ENCODE assay signal across 13 cellular contexts in the genomic region with DNA sequence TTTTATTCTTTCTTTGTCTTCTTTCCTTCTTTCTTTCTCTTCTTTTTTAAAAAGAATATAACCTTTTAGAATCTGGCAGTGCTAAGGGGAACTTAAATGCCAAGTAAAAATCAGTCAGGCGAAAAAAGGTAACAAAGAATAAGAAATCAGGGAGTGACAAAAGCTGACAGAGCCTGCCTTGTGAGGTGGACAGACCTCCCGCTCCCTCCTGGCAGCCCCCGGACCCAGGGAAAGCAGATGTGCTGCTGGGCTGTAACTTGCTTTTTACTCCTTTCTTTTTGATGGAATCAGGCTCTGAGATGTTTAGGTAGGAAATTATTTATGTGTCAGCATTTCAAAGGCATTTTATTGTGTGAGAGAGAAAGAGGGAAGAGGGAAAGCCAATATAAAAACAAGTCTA.
DNase-seq lines count a peak whose midpoint lies in the region; ATAC-seq and TF ChIP-seq lines count a peak whose summit lies in the region.
"Had no signal": no experiment of that assay in that cellular context is flagged by ENCODE, and none has a peak within 500 bp of the region (broad histone marks: within the 10 kb centered on the region; RNA-seq: fewer than 3 reads in every experiment).

No MANE protein-coding gene starts in this region.

- H3K79me1 ChIP-seq in mesenchymal stem cell (replicated peaks; ENCODE audit: low read length, poor library complexity, severe bottlenecking), result peaks cover 1% of the 10 kb centered on the region

- no peak for TF ChIP-seq POLR2A in uterus (IDR thresholded peaks at IDR 0.05)

- peaks cover 15 to 88% of the 10 kb centered on the region in 2 experiments for H3K36me3 ChIP-seq in mesenchymal stem cell (ENCODE audit: control insufficient read depth in 1 of 2, insufficient read depth in 2 of 2, low read depth in 1 of 2, low read length in 2 of 2)
- H3K36me3 ChIP-seq in uterus, result no peaks in the 10 kb centered on the region
- H3K36me3 ChIP-seq: HAP-1 had no signal

- no peak overlapping the region for H2BK12ac ChIP-seq in mesenchymal stem cell (ENCODE audit: low read length in 2 of 2)

- H3K4ac ChIP-seq in mesenchymal stem cell (ENCODE audit: low read depth in 1 of 2, low read length in 2 of 2), result no peak overlapping the region

- TF ChIP-seq CTCF in brain (conservative IDR thresholded peaks at IDR 0.05) (no peak), uterus (IDR thresholded peaks at IDR 0.05) (no peak)

- peak overlapping the region; percentile 80 for H2BK15ac ChIP-seq in mesenchymal stem cell (ENCODE audit: low read depth, poor library complexity, severe bottlenecking)

- H2BK5ac ChIP-seq in mesenchymal stem cell (ENCODE audit: low read depth, low read length, poor library complexity, severe bottlenecking), result no peak overlapping the region

- no peak overlapping the region for H3K14ac ChIP-seq in mesenchymal stem cell (ENCODE audit: low read length in 2 of 2)

- H3K36me3 Mint-ChIP-seq in activated naive CD4-positive, alpha-beta T cell treated with anti-CD3 and anti-CD28 coated beads, Interleukin-2, amount 10 ng/mL, durations not matched to agents 7 days and 5 days, result peaks cover 48% of the 10 kb centered on the region
- H3K36me3 Mint-ChIP-seq in activated naive CD4-positive, alpha-beta T cell treated with anti-CD3 and anti-CD28 coated beads, Interleukin-2, amount 50 U/mL, for 72 hours, result peaks cover 17 to 28% of the 10 kb centered on the region in 2 donors
- H3K36me3 Mint-ChIP-seq in brain, result peaks cover 66% of the 10 kb centered on the region

- H3K23ac ChIP-seq in mesenchymal stem cell (ENCODE audit: low read length in 2 of 2), result no peak overlapping the region

- H3K4me1 Mint-ChIP-seq in activated naive CD4-positive, alpha-beta T cell treated with anti-CD3 and anti-CD28 coated beads, Interleukin-2, amount 10 ng/mL, durations not matched to agents 7 days and 5 days, result peaks cover 16% of the 10 kb centered on the region
- peaks cover 47% of the 10 kb centered on the region for H3K4me1 Mint-ChIP-seq in brain

- 97% methylated on average over 3 of the region's 3 CpGs for WGBS in mesenchymal stem cell

- H3K18ac ChIP-seq in mesenchymal stem cell (ENCODE audit: low read depth in 1 of 2, low read length in 2 of 2), result no peak overlapping the region

- no peak for DNase-seq in activated naive CD4-positive, alpha-beta T cell treated with anti-CD3 and anti-CD28 coated beads, Interleukin-2, amount 10 ng/mL, durations not matched to agents 7 days and 5 days
- DNase-seq in activated naive CD4-positive, alpha-beta T cell treated with anti-CD3 and anti-CD28 coated beads, Interleukin-2, amount 50 U/mL, for 72 hours (ENCODE audit: low spot score in 2 of 2), result no peak
- DNase-seq in mesenchymal stem cell (no peak), uterus (no peak)
- DNase-seq: AML-193, DMS79 treated with DMSO at 0.1 percent for 48 hours, NCI-H1436, NCI-H2081, NCI-H526 had no signal

- H3K4me1 ChIP-seq in mesenchymal stem cell (ENCODE audit: control insufficient read depth, insufficient read depth, low read depth, low read length) (no peaks in the 10 kb centered on the region), uterus (no peaks in the 10 kb centered on the region)

- ATAC-seq in activated naive CD4-positive, alpha-beta T cell treated with anti-CD3 and anti-CD28 coated beads, Interleukin-2, amount 50 U/mL, for 72 hours, result no peak
- no peak for ATAC-seq in GM19328 (IDR thresholded peaks at IDR 0.05; ENCODE audit: unreplicated experiment)
- no peak for ATAC-seq in HG03378 (IDR thresholded peaks at IDR 0.05; ENCODE audit: unreplicated experiment)

- H2AK5ac ChIP-seq in mesenchymal stem cell (ENCODE audit: low read length, severe bottlenecking), result no peak overlapping the region

- H3K27ac ChIP-seq in mesenchymal stem cell (ENCODE audit: low read length, poor library complexity, severe bottlenecking), result no peak overlapping the region
- peak overlapping the region; percentile 25 to 44 for H3K27ac ChIP-seq in uterus

- CTCF ChIA-PET in activated naive CD4-positive, alpha-beta T cell treated with anti-CD3 and anti-CD28 coated beads, Interleukin-2, amount 10 ng/mL, durations not matched to agents 7 days and 5 days (lab: Charles Lee), result no interaction called here

- H3K9me3 ChIP-seq in mesenchymal stem cell (ENCODE audit: control insufficient read depth, low read length) (no peaks in the 10 kb centered on the region), uterus (no peaks in the 10 kb centered on the region)
- H3K9me3 ChIP-seq: HAP-1 had no signal

- no peaks in the 10 kb centered on the region for H3K27me3 Mint-ChIP-seq in activated naive CD4-positive, alpha-beta T cell treated with anti-CD3 and anti-CD28 coated beads, Interleukin-2, amount 10 ng/mL, durations not matched to agents 7 days and 5 days
- no peaks in the 10 kb centered on the region for H3K27me3 Mint-ChIP-seq in brain

- intact Hi-C loops in uterus (cut with DNase I; ENCODE audit: low total_unique reads), result no loop called here

- H3K4me3 Mint-ChIP-seq in activated naive CD4-positive, alpha-beta T cell treated with anti-CD3 and anti-CD28 coated beads, Interleukin-2, amount 10 ng/mL, durations not matched to agents 7 days and 5 days, result no peak overlapping the region
- H3K4me3 Mint-ChIP-seq in brain, result peak overlapping the region; percentile 2 to 76 (median 30)

- no peak overlapping the region for H3K4me2 ChIP-seq in mesenchymal stem cell (ENCODE audit: low read length, poor library complexity, severe bottlenecking)

- H3K27me3 ChIP-seq in mesenchymal stem cell (ENCODE audit: control insufficient read depth in 1 of 2, insufficient read depth in 1 of 2, low read length in 2 of 2) (no peaks in the 10 kb centered on the region), uterus (no peaks in the 10 kb centered on the region)

- no peak overlapping the region for H4K91ac ChIP-seq in mesenchymal stem cell (ENCODE audit: low read length)

- H2AFZ ChIP-seq in mesenchymal stem cell (ENCODE audit: low read depth, low read length), result no peak overlapping the region

- no peak overlapping the region for H4K8ac ChIP-seq in mesenchymal stem cell (ENCODE audit: low read length)

- peak overlapping the region; percentile 30 for H3K27ac Mint-ChIP-seq in activated naive CD4-positive, alpha-beta T cell treated with anti-CD3 and anti-CD28 coated beads, Interleukin-2, amount 10 ng/mL, durations not matched to agents 7 days and 5 days
- H3K27ac Mint-ChIP-seq in activated naive CD4-positive, alpha-beta T cell treated with anti-CD3 and anti-CD28 coated beads, Interleukin-2, amount 50 U/mL, for 72 hours, result no peak overlapping the region
- peak overlapping the region; percentile 37 to 95 (median 77) for H3K27ac Mint-ChIP-seq in brain

- H3K9ac ChIP-seq in mesenchymal stem cell (ENCODE audit: low read length), result no peak overlapping the region

- H3K9me3 Mint-ChIP-seq in activated naive CD4-positive, alpha-beta T cell treated with anti-CD3 and anti-CD28 coated beads, Interleukin-2, amount 10 ng/mL, durations not matched to agents 7 days and 5 days, result no peaks in the 10 kb centered on the region
- H3K9me3 Mint-ChIP-seq in activated naive CD4-positive, alpha-beta T cell treated with anti-CD3 and anti-CD28 coated beads, Interleukin-2, amount 50 U/mL, for 72 hours, result no peaks in the 10 kb centered on the region
- H3K9me3 Mint-ChIP-seq in brain, result no peaks in the 10 kb centered on the region

- H3K4me3 ChIP-seq in mesenchymal stem cell (ENCODE audit: insufficient read depth in 1 of 2, low read depth in 1 of 2, low read length in 2 of 2), result no peak overlapping the region
- no peak overlapping the region for H3K4me3 ChIP-seq in uterus
- H3K4me3 ChIP-seq: HAP-1 had no signal

- no peak overlapping the region for H2BK120ac ChIP-seq in mesenchymal stem cell (ENCODE audit: low read depth, low read length)

Comparison
In these comparisons a context has a peak if more than half of its experiments do, and no peak if none do; other contexts are left out.
1. H3K27ac Mint-ChIP-seq: peak in activated naive CD4-positive, alpha-beta T cell treated with anti-CD3 and anti-CD28 coated beads, Interleukin-2, amount 10 ng/mL, durations not matched to agents 7 days and 5 days (single experiment) and brain (5 of 5); none in activated naive CD4-positive, alpha-beta T cell treated with anti-CD3 and anti-CD28 coated beads, Interleukin-2, amount 50 U/mL, for 72 hours (0 of 2).